ENCODE assay signal across 1 cellular context in genomic region chr1:220473440-220473839, GRCh38.
TF ChIP-seq lines count a peak whose summit lies in the region.

No MANE protein-coding gene starts in this region.

TF ChIP-seq in GM23338, 12 proteins besides CTCF, POLR2A, EP300 and RAD21 (continued from another document):
- no peak for TF ChIP-seq ETS1 (IDR thresholded peaks at IDR 0.05)
- TF ChIP-seq REST (IDR thresholded peaks at IDR 0.05; ENCODE audit: unreplicated experiment): no peak
- TF ChIP-seq POLR2AphosphoS5 (IDR thresholded peaks at IDR 0.05; ENCODE audit: low read depth): no peak
- no peak for TF ChIP-seq ZNF331 (CRISPR knock-in tag; IDR thresholded peaks at IDR 0.05; ENCODE audit: low read depth)
- no peak for TF ChIP-seq EZH2 (IDR thresholded peaks at IDR 0.05; ENCODE audit: low read depth, unreplicated experiment)
- no peak for TF ChIP-seq EZH2phosphoT487 (IDR thresholded peaks at IDR 0.05; ENCODE audit: unreplicated experiment)
- TF ChIP-seq CREB1 (CRISPR knock-in tag; IDR thresholded peaks at IDR 0.05; ENCODE audit: low read depth): no peak
- TF ChIP-seq JUNB (IDR thresholded peaks at IDR 0.05; ENCODE audit: unreplicated experiment): no peak
